ENCODE assay signal across 1 cellular context in genomic region chr2:223944166-223944703, GRCh38.
TF ChIP-seq lines count a peak whose summit lies in the region.

No MANE protein-coding gene starts in this region.

TF ChIP-seq in HCT116, 20 proteins besides CTCF, POLR2A, EP300 and RAD21 (continued from another document):
- TF ChIP-seq EGR1 (IDR thresholded peaks at IDR 0.05; ENCODE audit: low read depth) (no peak), REST (IDR thresholded peaks at IDR 0.05; ENCODE audit: low read depth) (no peak), CEBPB (IDR thresholded peaks at IDR 0.05; ENCODE audit: low read depth) (no peak), SRF (IDR thresholded peaks at IDR 0.05; ENCODE audit: low read depth) (no peak)
- TF ChIP-seq, protein P1, sequence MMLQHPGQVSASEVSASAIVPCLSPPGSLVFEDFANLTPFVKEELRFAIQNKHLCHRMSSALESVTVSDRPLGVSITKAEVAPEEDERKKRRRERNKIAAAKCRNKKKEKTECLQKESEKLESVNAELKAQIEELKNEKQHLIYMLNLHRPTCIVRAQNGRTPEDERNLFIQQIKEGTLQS (IDR thresholded peaks at IDR 0.05) = no peak
